In the genomic region with DNA sequence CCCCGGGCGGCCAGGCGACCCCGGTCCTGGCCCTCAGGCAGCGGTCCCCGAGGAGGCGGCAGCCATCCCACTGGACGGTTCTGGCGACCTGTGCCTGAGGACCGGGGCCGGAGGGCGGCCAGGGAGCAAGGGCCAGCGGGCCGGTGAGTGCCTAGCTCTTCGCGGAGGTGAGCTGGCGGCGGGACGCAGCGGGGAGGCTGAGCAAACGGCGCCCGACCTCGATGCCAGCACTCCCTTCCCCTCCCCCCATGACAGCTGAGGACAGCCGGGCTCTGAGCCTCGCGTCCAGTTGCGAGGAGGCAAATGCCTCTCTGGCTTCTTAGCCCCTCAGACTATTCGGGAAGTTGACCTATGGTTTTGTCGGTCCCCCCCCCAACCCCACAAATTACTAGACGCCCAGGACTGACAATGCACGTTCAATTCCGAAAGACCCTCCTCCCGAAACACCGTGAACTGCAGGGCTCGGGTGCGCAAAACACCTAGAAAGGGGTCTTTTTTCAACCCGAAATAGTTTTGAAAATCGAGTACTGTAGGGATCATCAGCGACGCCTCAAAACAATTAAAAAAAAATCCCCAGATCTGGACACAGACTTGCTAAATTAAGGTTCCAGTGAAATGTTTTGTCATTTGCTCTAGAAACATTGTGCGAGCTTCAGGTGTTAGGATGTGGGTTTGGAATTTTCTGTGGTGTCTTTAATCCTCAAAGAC, we compare ENCODE assay signal across 8 cellular contexts. TPM values are rescaled to one million over a fixed set of nuclear protein-coding genes. Genes with fewer than 3 reads are reported as not detected.
DNase-seq lines count a peak whose midpoint lies in the region; ATAC-seq and TF ChIP-seq lines count a peak whose summit lies in the region.

No MANE protein-coding gene starts in this region.

- POLR2A ChIA-PET in PC-3 (lab: Charles Lee; ENCODE audit: unreplicated experiment) = interaction anchor here (2.0 kb wide), 1 partner anchor 9 kb away, joined by 9 read pairs; the partner anchor contains the start of gene CDKN2C

- intact Hi-C loops in PC-3 (cut with micrococcal nuclease) (loop anchor here (2.0 kb wide), 1 partner anchor 211 kb away; no protein-coding TSS in a partner anchor), left ventricle myocardium superior (cut with micrococcal nuclease) (no loop called here), posterior cingulate gyrus (cut with DNase I) (no loop called here)

- no peaks in the 10 kb centered on the region for H3K27me3 ChIP-seq in PC-3 (ENCODE audit: low read length)

- H3K9ac ChIP-seq in PC-3 (ENCODE audit: low read length) = peak overlapping the region; percentile 87

- no peaks in the 10 kb centered on the region for H3K9me3 ChIP-seq in PC-3 (ENCODE audit: low read length)

- no peaks in the 10 kb centered on the region for H3F3A ChIP-seq in PC-3 (ENCODE audit: low read length, unreplicated experiment)

- H3K27ac ChIP-seq in PC-3 (ENCODE audit: low read length) = peak overlapping the region; percentile 49

- no peak for TF ChIP-seq CTCF in PC-3 (conservative IDR thresholded peaks at IDR 0.05; ENCODE audit: low read depth, low read length)

- DNase-seq in Daoy (ENCODE audit: low read depth) (peak; percentile 86), HUDEP-2 (lab: John Stamatoyannopoulos, UW; ENCODE audit: unreplicated experiment in 76 of 76) (peak in 64 of 76 experiments; percentile 18 to 80 (median 61)), PC-3 (peak; percentile 74), amygdala (lab: John Stamatoyannopoulos, UW) (peak in 29 of 56 donors; percentile 21 to 79 (median 44)), left ventricle myocardium superior (peak; percentile 84), posterior cingulate gyrus (peak in 6 of 10 donors; percentile 30 to 90 (median 52)), MV-4-11 (lab: John Stamatoyannopoulos, UW) (no peak)

- peaks cover 82% of the 10 kb centered on the region for H3K79me2 ChIP-seq in PC-3 (ENCODE audit: low read length)

- H3K36me3 ChIP-seq in PC-3 (ENCODE audit: low read depth, low read length) = no peaks in the 10 kb centered on the region

- H3K9me2 ChIP-seq in PC-3 (replicated peaks; ENCODE audit: low read length) = no peaks in the 10 kb centered on the region

- BruUV-seq in PC-3 (replicated peaks; lab: Mats Ljungman, UMichigan) = TSS peak; percentile 38

- peak overlapping the region; percentile 84 for H3K4me2 ChIP-seq in PC-3 (ENCODE audit: low read length)

- peak overlapping the region; percentile 85 for H2AFZ ChIP-seq in PC-3 (ENCODE audit: low read length)

- H3K4me3 ChIP-seq in PC-3 (ENCODE audit: low read length) = peak overlapping the region; percentile 85

- CTCF ChIA-PET in PC-3 (lab: Charles Lee) = no interaction called here

- no peaks in the 10 kb centered on the region for H4K20me1 ChIP-seq in PC-3 (ENCODE audit: low read length)

- ATAC-seq in GM21423 (IDR thresholded peaks at IDR 0.05; ENCODE audit: unreplicated experiment) = peak; percentile 37
- ATAC-seq in PC-3 = peak; percentile 53
- peak; percentile 81 for ATAC-seq in left ventricle myocardium superior

- H3K4me1 ChIP-seq in PC-3 (ENCODE audit: insufficient read depth, low read length) = peaks cover 42% of the 10 kb centered on the region

RNA-seq across cellular contexts. Expression of gene CDKN2C, which starts 8.3 kb away (rescaled TPM):
- total RNA-seq in Daoy (2014; rRNA removed; shearing (Covaris generic)) = 55.7 and 55.8 TPM in 2 replicates
- total RNA-seq in PC-3 (2014; rRNA removed) (49.2 and 60.0 TPM in 2 replicates), left ventricle myocardium superior (16.9 TPM)

RNA-seq across cellular contexts. Expression of gene FAF1, which starts 18.2 kb away (rescaled TPM):
- 148 and 196 TPM in 2 replicates for total RNA-seq in Daoy (2014; rRNA removed; shearing (Covaris generic))
- 12.7 and 14.7 TPM in 2 replicates for total RNA-seq in PC-3 (2014; rRNA removed)
- 99.2 TPM for total RNA-seq in left ventricle myocardium superior
